In the genomic region with DNA sequence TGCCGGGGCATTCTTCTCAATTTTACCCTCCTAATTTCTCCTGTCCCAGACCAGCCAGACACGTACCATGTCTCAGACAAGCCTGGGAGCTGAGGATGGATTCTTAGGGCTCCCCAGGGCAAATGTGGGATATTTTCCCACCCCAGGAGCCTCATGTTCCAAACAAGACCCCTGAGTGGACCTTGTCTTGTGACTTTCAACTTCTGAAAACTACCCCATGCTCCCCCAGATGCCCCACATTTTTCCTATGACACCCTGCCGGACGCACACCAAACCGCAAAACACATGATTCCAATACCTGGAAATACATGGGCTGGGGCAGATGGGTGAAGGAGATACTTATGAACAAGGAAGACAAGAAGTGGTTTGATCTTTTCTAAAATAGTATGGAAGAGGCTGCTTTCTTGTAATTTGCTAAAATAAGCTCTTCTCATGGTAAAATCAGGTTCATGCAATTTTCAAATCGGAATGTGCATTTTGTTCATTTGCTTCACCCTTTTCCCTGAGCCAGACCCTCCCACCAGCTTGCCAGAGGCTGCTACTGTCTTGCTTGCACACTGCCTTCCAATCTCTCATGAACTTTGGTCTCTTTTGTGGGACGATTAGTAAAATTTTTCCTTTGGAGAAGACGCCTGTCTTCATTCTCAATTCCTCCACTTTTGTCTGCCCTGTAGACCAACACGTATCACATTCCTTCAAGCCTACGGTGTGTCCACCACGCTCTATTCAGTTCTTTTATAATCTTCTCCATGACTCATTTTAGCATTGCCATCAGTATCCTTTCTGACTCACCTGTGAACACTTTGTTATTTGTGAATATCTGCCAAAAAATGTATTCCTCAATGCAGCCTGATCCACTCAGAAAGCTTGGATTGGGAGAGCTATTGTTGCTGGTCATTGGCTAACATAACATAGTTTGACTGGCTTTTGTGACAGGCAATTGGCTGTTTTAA, we compare ENCODE assay signal across 1 cellular context.
TF ChIP-seq lines count a peak whose summit lies in the region.

No MANE protein-coding gene starts in this region.

TF ChIP-seq in GM23338, 12 proteins besides CTCF, POLR2A, EP300 and RAD21:
- no peak for TF ChIP-seq ZNF462 (CRISPR knock-in tag; IDR thresholded peaks at IDR 0.05)
- TF ChIP-seq CREB1 (CRISPR knock-in tag; IDR thresholded peaks at IDR 0.05; ENCODE audit: low read depth): no peak
- no peak for TF ChIP-seq NANOG (IDR thresholded peaks at IDR 0.05; ENCODE audit: borderline replicate concordance)
- TF ChIP-seq JUNB (IDR thresholded peaks at IDR 0.05; ENCODE audit: unreplicated experiment): no peak
- TF ChIP-seq ZNF331 (CRISPR knock-in tag; IDR thresholded peaks at IDR 0.05; ENCODE audit: low read depth): no peak
- no peak for TF ChIP-seq ZNF114 (CRISPR knock-in tag; IDR thresholded peaks at IDR 0.05)
- TF ChIP-seq REST (IDR thresholded peaks at IDR 0.05; ENCODE audit: unreplicated experiment): no peak
- no peak for TF ChIP-seq STAT1 (IDR thresholded peaks at IDR 0.05; ENCODE audit: unreplicated experiment)
- no peak for TF ChIP-seq POLR2AphosphoS5 (IDR thresholded peaks at IDR 0.05; ENCODE audit: low read depth)
- TF ChIP-seq, protein P1, sequence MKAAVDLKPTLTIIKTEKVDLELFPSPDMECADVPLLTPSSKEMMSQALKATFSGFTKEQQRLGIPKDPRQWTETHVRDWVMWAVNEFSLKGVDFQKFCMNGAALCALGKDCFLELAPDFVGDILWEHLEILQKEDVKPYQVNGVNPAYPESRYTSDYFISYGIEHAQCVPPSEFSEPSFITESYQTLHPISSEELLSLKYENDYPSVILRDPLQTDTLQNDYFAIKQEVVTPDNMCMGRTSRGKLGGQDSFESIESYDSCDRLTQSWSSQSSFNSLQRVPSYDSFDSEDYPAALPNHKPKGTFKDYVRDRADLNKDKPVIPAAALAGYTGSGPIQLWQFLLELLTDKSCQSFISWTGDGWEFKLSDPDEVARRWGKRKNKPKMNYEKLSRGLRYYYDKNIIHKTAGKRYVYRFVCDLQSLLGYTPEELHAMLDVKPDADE (IDR thresholded peaks at IDR 0.05): no peak
- TF ChIP-seq EZH2 (IDR thresholded peaks at IDR 0.05; ENCODE audit: low read depth, unreplicated experiment): no peak
- no peak for TF ChIP-seq EZH2phosphoT487 (IDR thresholded peaks at IDR 0.05; ENCODE audit: unreplicated experiment)
